In the genomic region with DNA sequence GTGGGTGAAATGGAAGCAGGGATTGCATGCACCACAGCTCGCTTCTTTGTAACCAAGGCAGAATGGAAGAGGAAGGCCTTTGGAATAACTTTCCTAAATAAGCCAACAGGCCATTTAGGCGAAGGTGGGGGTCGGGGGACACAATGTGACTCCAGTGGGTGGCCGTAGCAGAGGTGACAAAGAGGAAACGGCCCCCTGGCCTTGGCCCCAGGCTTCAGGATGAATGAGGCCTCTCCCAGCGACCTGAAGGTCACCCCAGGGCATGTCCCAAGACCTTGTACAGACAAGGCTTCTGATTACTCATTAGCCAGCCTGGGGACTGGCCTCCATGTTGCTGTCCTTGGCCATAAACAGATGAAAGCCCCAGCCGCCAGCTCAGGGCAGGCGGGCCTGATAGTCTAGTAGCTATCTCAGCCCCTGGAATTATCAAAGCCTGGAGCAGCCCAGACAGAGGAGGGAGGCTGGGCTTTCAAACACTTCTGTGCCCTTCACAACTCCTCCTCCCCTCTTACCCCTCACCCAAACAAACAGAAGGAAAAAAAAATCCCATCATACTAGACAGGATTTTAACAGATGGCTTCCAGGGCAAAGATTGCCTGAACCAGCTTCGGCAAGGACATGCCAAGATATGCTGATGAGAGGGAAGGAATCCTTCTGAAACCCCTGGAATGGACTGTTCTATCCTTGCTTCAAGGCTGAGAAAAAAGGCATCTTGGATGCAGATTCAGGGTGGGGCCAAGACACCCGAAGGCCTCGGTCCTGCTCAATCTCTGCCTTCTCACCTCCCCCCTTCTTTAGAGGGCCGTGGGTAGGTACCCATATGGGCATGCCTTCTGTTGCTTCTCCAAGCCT, we compare ENCODE assay signal across 1 cellular context.
TF ChIP-seq lines count a peak whose summit lies in the region.

No MANE protein-coding gene starts in this region.

TF ChIP-seq in HepG2, 621 proteins besides CTCF, POLR2A, EP300 and RAD21 (continued from another document):
- TF ChIP-seq, protein P1, sequence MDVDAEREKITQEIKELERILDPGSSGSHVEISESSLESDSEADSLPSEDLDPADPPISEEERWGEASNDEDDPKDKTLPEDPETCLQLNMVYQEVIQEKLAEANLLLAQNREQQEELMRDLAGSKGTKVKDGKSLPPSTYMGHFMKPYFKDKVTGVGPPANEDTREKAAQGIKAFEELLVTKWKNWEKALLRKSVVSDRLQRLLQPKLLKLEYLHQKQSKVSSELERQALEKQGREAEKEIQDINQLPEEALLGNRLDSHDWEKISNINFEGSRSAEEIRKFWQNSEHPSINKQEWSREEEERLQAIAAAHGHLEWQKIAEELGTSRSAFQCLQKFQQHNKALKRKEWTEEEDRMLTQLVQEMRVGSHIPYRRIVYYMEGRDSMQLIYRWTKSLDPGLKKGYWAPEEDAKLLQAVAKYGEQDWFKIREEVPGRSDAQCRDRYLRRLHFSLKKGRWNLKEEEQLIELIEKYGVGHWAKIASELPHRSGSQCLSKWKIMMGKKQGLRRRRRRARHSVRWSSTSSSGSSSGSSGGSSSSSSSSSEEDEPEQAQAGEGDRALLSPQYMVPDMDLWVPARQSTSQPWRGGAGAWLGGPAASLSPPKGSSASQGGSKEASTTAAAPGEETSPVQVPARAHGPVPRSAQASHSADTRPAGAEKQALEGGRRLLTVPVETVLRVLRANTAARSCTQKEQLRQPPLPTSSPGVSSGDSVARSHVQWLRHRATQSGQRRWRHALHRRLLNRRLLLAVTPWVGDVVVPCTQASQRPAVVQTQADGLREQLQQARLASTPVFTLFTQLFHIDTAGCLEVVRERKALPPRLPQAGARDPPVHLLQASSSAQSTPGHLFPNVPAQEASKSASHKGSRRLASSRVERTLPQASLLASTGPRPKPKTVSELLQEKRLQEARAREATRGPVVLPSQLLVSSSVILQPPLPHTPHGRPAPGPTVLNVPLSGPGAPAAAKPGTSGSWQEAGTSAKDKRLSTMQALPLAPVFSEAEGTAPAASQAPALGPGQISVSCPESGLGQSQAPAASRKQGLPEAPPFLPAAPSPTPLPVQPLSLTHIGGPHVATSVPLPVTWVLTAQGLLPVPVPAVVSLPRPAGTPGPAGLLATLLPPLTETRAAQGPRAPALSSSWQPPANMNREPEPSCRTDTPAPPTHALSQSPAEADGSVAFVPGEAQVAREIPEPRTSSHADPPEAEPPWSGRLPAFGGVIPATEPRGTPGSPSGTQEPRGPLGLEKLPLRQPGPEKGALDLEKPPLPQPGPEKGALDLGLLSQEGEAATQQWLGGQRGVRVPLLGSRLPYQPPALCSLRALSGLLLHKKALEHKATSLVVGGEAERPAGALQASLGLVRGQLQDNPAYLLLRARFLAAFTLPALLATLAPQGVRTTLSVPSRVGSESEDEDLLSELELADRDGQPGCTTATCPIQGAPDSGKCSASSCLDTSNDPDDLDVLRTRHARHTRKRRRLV (CRISPR knock-in tag; IDR thresholded peaks at IDR 0.05) = no peak
- no peak for TF ChIP-seq PAX8 (CRISPR knock-in tag; IDR thresholded peaks at IDR 0.05; ENCODE audit: borderline replicate concordance)
- no peak for TF ChIP-seq NBN (conservative IDR thresholded peaks at IDR 0.05)
- no peak for TF ChIP-seq ZNF138 (CRISPR knock-in tag; IDR thresholded peaks at IDR 0.05; ENCODE audit: low read depth)
- TF ChIP-seq CBX1 (IDR thresholded peaks at IDR 0.05; ENCODE audit: low read depth) = peak; percentile 48
- TF ChIP-seq ZNF501 (CRISPR knock-in tag; IDR thresholded peaks at IDR 0.05) = peak; percentile 90
- TF ChIP-seq POLR2G (IDR thresholded peaks at IDR 0.05; ENCODE audit: low read depth, low read length) = peak; percentile 65; the same call in 1 of the 2 replicates
- no peak; the same call in 1 of the 2 replicates for TF ChIP-seq ZNF772 (CRISPR knock-in tag; IDR thresholded peaks at IDR 0.05)
- no peak for TF ChIP-seq RFX5 (IDR thresholded peaks at IDR 0.05; ENCODE audit: low read depth, low read length)
- TF ChIP-seq, protein P2, sequence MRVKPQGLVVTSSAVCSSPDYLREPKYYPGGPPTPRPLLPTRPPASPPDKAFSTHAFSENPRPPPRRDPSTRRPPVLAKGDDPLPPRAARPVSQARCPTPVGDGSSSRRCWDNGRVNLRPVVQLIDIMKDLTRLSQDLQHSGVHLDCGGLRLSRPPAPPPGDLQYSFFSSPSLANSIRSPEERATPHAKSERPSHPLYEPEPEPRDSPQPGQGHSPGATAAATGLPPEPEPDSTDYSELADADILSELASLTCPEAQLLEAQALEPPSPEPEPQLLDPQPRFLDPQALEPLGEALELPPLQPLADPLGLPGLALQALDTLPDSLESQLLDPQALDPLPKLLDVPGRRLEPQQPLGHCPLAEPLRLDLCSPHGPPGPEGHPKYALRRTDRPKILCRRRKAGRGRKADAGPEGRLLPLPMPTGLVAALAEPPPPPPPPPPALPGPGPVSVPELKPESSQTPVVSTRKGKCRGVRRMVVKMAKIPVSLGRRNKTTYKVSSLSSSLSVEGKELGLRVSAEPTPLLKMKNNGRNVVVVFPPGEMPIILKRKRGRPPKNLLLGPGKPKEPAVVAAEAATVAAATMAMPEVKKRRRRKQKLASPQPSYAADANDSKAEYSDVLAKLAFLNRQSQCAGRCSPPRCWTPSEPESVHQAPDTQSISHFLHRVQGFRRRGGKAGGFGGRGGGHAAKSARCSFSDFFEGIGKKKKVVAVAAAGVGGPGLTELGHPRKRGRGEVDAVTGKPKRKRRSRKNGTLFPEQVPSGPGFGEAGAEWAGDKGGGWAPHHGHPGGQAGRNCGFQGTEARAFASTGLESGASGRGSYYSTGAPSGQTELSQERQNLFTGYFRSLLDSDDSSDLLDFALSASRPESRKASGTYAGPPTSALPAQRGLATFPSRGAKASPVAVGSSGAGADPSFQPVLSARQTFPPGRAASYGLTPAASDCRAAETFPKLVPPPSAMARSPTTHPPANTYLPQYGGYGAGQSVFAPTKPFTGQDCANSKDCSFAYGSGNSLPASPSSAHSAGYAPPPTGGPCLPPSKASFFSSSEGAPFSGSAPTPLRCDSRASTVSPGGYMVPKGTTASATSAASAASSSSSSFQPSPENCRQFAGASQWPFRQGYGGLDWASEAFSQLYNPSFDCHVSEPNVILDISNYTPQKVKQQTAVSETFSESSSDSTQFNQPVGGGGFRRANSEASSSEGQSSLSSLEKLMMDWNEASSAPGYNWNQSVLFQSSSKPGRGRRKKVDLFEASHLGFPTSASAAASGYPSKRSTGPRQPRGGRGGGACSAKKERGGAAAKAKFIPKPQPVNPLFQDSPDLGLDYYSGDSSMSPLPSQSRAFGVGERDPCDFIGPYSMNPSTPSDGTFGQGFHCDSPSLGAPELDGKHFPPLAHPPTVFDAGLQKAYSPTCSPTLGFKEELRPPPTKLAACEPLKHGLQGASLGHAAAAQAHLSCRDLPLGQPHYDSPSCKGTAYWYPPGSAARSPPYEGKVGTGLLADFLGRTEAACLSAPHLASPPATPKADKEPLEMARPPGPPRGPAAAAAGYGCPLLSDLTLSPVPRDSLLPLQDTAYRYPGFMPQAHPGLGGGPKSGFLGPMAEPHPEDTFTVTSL (CRISPR knock-in tag; IDR thresholded peaks at IDR 0.05; ENCODE audit: borderline replicate concordance) = peak; percentile 92
- TF ChIP-seq, protein P3, sequence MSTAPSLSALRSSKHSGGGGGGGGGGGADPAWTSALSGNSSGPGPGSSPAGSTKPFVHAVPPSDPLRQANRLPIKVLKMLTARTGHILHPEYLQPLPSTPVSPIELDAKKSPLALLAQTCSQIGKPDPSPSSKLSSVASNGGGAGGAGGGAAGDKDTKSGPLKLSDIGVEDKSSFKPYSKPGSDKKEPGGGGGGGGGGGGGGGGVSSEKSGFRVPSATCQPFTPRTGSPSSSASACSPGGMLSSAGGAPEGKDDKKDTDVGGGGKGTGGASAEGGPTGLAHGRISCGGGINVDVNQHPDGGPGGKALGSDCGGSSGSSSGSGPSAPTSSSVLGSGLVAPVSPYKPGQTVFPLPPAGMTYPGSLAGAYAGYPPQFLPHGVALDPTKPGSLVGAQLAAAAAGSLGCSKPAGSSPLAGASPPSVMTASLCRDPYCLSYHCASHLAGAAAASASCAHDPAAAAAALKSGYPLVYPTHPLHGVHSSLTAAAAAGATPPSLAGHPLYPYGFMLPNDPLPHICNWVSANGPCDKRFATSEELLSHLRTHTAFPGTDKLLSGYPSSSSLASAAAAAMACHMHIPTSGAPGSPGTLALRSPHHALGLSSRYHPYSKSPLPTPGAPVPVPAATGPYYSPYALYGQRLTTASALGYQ (CRISPR knock-in tag; IDR thresholded peaks at IDR 0.05) = peak; percentile 95; the same call in 1 of the 2 replicates
